ENCODE assay signal across 16 cellular contexts in the genomic region with DNA sequence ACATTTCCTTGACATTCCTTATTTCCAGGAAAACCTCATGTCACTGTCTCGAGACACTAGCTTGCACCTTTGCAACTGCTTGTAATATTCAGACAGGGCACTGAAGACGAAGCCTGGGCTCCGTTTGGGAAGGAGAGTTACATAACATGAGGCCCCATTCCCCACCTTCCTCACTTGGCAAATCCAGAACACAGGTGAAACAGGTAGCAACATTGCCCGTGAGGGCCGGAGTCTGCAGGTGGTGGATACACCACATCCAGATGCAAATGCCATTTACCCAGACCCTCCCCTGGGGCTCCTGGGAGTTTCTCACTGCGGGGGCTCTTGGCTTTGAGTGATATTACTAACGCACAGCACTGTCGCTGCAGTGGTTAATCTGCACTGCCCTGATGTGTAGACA.
"Had no signal": no experiment of that assay in that cellular context is flagged by ENCODE, and none has a peak within 500 bp of the region (broad histone marks: within the 10 kb centered on the region; RNA-seq: fewer than 3 reads in every experiment).

No MANE protein-coding gene starts in this region.

- ATAC-seq: activated CD4-positive, alpha-beta T cell treated with anti-CD3 and anti-CD28 coated beads for 36 hours; foreskin keratinocyte; T-helper 17 cell had no signal

- H3K4me1 ChIP-seq: foreskin keratinocyte, tibial nerve had no signal

- H3K27me3 ChIP-seq: foreskin keratinocyte, tibial nerve had no signal

- DNase-seq: activated B cell treated with CpG ODN at 0.5 μM for 24 hours; activated CD4-positive, alpha-beta T cell treated with anti-CD3 and anti-CD28 coated beads for 36 hours; activated CD4-positive, alpha-beta T cell treated with anti-CD3 and anti-CD28 coated beads, Interleukin-2, amount 50 U/mL, for 4 hours; activated naive CD4-positive, alpha-beta T cell treated with anti-CD3 and anti-CD28 coated beads, Interleukin-2, amount 10 ng/mL, durations not matched to agents 7 days and 5 days; activated T-cell treated with anti-CD3 and anti-CD28 coated beads, Interleukin-2, amount 50 U/mL, for 48 hours; amygdala; effector CD4-positive, alpha-beta T cell; foreskin keratinocyte; kidney glomerular epithelial cell; nucleus accumbens; stimulated activated CD4-positive, alpha-beta T cell treated with anti-CD3 and anti-CD28 coated beads, Interleukin-4, amount 100 ng/mL, for 4 hours; SW 1271; T-helper 17 cell had no signal

- H3K4me1 Mint-ChIP-seq: activated B cell treated with CpG ODN at 0.5 μM for 24 hours; activated CD4-positive, alpha-beta T cell treated with anti-CD3 and anti-CD28 coated beads for 36 hours; activated naive CD4-positive, alpha-beta T cell treated with anti-CD3 and anti-CD28 coated beads, Interleukin-2, amount 10 ng/mL, durations not matched to agents 7 days and 5 days; nephron; T-helper 17 cell had no signal

- H3K27ac Mint-ChIP-seq: activated B cell treated with CpG ODN at 0.5 μM for 24 hours; activated CD4-positive, alpha-beta T cell treated with anti-CD3 and anti-CD28 coated beads for 36 hours; activated naive CD4-positive, alpha-beta T cell treated with anti-CD3 and anti-CD28 coated beads, Interleukin-2, amount 10 ng/mL, durations not matched to agents 7 days and 5 days; nephron; stimulated activated naive CD8-positive, alpha-beta T cell treated with anti-CD3 and anti-CD28 coated beads, Interleukin-15, Interleukin-2, amounts not matched to agents 100 ng/mL and 50 ng/mL, for 24 hours; T-helper 17 cell had no signal

- H3K27me3 Mint-ChIP-seq: activated B cell treated with CpG ODN at 0.5 μM for 24 hours; activated CD4-positive, alpha-beta T cell treated with anti-CD3 and anti-CD28 coated beads for 36 hours; activated naive CD4-positive, alpha-beta T cell treated with anti-CD3 and anti-CD28 coated beads, Interleukin-2, amount 10 ng/mL, durations not matched to agents 7 days and 5 days had no signal

- H3K27ac ChIP-seq: foreskin keratinocyte, tibial nerve had no signal

- H3K36me3 Mint-ChIP-seq: activated naive CD4-positive, alpha-beta T cell treated with anti-CD3 and anti-CD28 coated beads, Interleukin-2, amount 10 ng/mL, durations not matched to agents 7 days and 5 days had no signal

- H3K4me3 Mint-ChIP-seq: activated B cell treated with CpG ODN at 0.5 μM for 24 hours; activated CD4-positive, alpha-beta T cell treated with anti-CD3 and anti-CD28 coated beads for 36 hours; activated naive CD4-positive, alpha-beta T cell treated with anti-CD3 and anti-CD28 coated beads, Interleukin-2, amount 10 ng/mL, durations not matched to agents 7 days and 5 days; nephron; stimulated activated naive CD8-positive, alpha-beta T cell treated with anti-CD3 and anti-CD28 coated beads, Interleukin-15, Interleukin-2, amounts not matched to agents 100 ng/mL and 50 ng/mL, for 24 hours; T-helper 17 cell had no signal

- H3K4me3 ChIP-seq: tibial nerve had no signal

- H3K36me3 ChIP-seq: tibial nerve had no signal
